ENCODE assay signal across 8 cellular contexts in genomic region chr2:164910091-164910899, GRCh38. TPM values are rescaled to one million over a fixed set of nuclear protein-coding genes. Genes with fewer than 3 reads are reported as not detected.
DNase-seq lines count a peak whose midpoint lies in the region; ATAC-seq, FAIRE-seq and TF ChIP-seq lines count a peak whose summit lies in the region.

No MANE protein-coding gene starts in this region.

- no peak for TF ChIP-seq CTCF in HFFc6 (IDR thresholded peaks at IDR 0.05)

- H3K27ac Mint-ChIP-seq in HFFc6 = peak overlapping the region; percentile 4; the same call in 1 of the 2 replicates

- 13 to 29% (median 17%) methylated on average over 6 of the region's 6 CpGs for WGBS in small intestine, 3 donors

- no peaks in the 10 kb centered on the region for H3K9me3 Mint-ChIP-seq in HFFc6

- H3K36me3 Mint-ChIP-seq in HFFc6 (ENCODE audit: low read depth) = no peaks in the 10 kb centered on the region

- DNase-seq in NCI-H146 (lab: John Stamatoyannopoulos, UW) = peak; percentile 49
- no peak for DNase-seq in NCI-H146 treated with DMSO at 0.1 percent for 48 hours (lab: John Stamatoyannopoulos, UW; ENCODE audit: unreplicated experiment)
- DNase-seq in HFFc6 = peak; percentile 53
- peak; percentile 38 for DNase-seq in NCI-H226
- DNase-seq in epithelial cell of prostate (ENCODE audit: low read depth, low spot score) = peak; percentile 80
- DNase-seq in small intestine = peak; percentile 79
- no peak for DNase-seq in effector CD8-positive, alpha-beta T cell (lab: John Stamatoyannopoulos, UW)

- no peak overlapping the region for H3K4me3 Mint-ChIP-seq in HFFc6

- H3K27ac ChIP-seq in epithelial cell of prostate (peak overlapping the region; percentile 59), small intestine (ENCODE audit: low read depth in 1 of 2, low read length in 1 of 2) (peak overlapping the region; percentile 64)

- no peaks in the 10 kb centered on the region for H3K9me3 ChIP-seq in small intestine (ENCODE audit: control insufficient read depth, low read depth)

- no peak for ATAC-seq in HG03521 (IDR thresholded peaks at IDR 0.05; ENCODE audit: unreplicated experiment)

- H3K27me3 Mint-ChIP-seq in HFFc6 (ENCODE audit: insufficient read depth) = no peaks in the 10 kb centered on the region

- H3K27me3 ChIP-seq in small intestine (ENCODE audit: control insufficient read depth in 2 of 2, insufficient read depth in 2 of 2, low read length in 2 of 2) = no peaks in the 10 kb centered on the region

- H3K4me3 ChIP-seq in small intestine (ENCODE audit: low read depth in 1 of 2, low read length in 2 of 2) = no peak overlapping the region

- no peak for FAIRE-seq in small intestine (lab: Jason Lieb, UNC)

- H3K4me1 Mint-ChIP-seq in HFFc6 (ENCODE audit: low read depth) = peaks cover 67% of the 10 kb centered on the region

- no peaks in the 10 kb centered on the region for H3K36me3 ChIP-seq in small intestine (ENCODE audit: control insufficient read depth in 2 of 2, insufficient read depth in 2 of 2, low read length in 2 of 2)

- H3K4me1 ChIP-seq in small intestine (ENCODE audit: control insufficient read depth in 2 of 2, insufficient read depth in 1 of 2, low read depth in 1 of 2, low read length in 1 of 2) = peaks cover 5 to 6% of the 10 kb centered on the region in 2 donors

RNA-seq across cellular contexts. Expression of gene SLC38A11, which starts 45.0 kb away (rescaled TPM):
- 1 to 10 TPM; 2.1 to 3.0 (median 2.5) TPM for total RNA-seq in HFFc6 (2021; fragmentation: NEBNext Ultra II Directional; extraction: Animal tissue kit (Norgen Biotek cat#: 25700))
- 1 to 10 TPM in 1 of 3 donors, under 1 TPM in 2; 0.22 to 7.2 (median 0.27) TPM for polyA plus RNA-seq in small intestine

Comparison
In these comparisons a context has a peak if more than half of its experiments do, and no peak if none do; other contexts are left out.
1. DNase-seq: peak in NCI-H146 (single experiment), HFFc6 (single experiment), NCI-H226 (single experiment), epithelial cell of prostate (single experiment) and small intestine (single experiment); none in NCI-H146 treated with DMSO at 0.1 percent for 48 hours (single experiment) and effector CD8-positive, alpha-beta T cell (single experiment).